Comparison of ENCODE assay signal across 1 cellular context in the genomic region with DNA sequence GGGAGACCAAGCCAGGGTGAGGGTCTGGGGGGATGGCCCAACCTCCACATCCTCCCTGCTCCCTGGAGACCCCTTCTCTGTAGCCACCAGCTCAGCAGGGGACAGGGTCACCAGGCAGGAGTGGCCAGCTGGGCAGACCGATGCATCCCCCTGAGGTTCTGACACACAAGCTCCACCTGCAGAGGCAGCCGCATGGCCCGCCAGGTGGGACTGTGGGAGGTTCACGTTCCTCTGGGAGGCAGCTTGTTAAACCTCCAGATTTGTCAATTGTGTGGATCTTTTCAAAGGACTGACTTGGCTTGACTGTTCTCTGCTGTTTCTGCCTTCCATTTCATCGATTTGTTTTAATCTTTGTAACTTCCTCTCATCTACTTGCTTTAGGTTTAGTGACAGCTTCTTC.
TF ChIP-seq lines count a peak whose summit lies in the region.

No MANE protein-coding gene starts in this region.

TF ChIP-seq in GM12878, 131 proteins besides CTCF, POLR2A, EP300 and RAD21:
- TF ChIP-seq NRF1 (conservative IDR thresholded peaks at IDR 0.05; ENCODE audit: low read depth, low read length) (no peak), NFYA (IDR thresholded peaks at IDR 0.05; ENCODE audit: borderline replicate concordance, low read depth, low read length) (no peak), ZNF622 (IDR thresholded peaks at IDR 0.05) (no peak), FOXM1 (IDR thresholded peaks at IDR 0.05; ENCODE audit: low read depth, low read length) (no peak), RBBP5 (conservative IDR thresholded peaks at IDR 0.05) (no peak), CBFB (IDR thresholded peaks at IDR 0.05; ENCODE audit: low read depth) (no peak), KDM1A (IDR thresholded peaks at IDR 0.05; ENCODE audit: borderline replicate concordance) (no peak), ETV6 (conservative IDR thresholded peaks at IDR 0.05 in 1 of 2, IDR thresholded peaks at IDR 0.05 in 1 of 2; ENCODE audit: borderline replicate concordance in 1 of 2, low read depth in 1 of 2) (no peak), RELA (IDR thresholded peaks at IDR 0.05; ENCODE audit: borderline replicate concordance, partially characterized antibody) (no peak), E4F1 (IDR thresholded peaks at IDR 0.05; ENCODE audit: borderline replicate concordance, partially characterized antibody) (no peak), SMAD1 (IDR thresholded peaks at IDR 0.05; ENCODE audit: low read depth, partially characterized antibody) (no peak), RAD51 (IDR thresholded peaks at IDR 0.05) (no peak), MYB (IDR thresholded peaks at IDR 0.05; ENCODE audit: borderline replicate concordance, low read depth, low read length) (no peak), SMARCA5 (IDR thresholded peaks at IDR 0.05) (no peak), CBX3 (IDR thresholded peaks at IDR 0.05; ENCODE audit: borderline replicate concordance, low read depth) (no peak)
- TF ChIP-seq, protein P1, sequence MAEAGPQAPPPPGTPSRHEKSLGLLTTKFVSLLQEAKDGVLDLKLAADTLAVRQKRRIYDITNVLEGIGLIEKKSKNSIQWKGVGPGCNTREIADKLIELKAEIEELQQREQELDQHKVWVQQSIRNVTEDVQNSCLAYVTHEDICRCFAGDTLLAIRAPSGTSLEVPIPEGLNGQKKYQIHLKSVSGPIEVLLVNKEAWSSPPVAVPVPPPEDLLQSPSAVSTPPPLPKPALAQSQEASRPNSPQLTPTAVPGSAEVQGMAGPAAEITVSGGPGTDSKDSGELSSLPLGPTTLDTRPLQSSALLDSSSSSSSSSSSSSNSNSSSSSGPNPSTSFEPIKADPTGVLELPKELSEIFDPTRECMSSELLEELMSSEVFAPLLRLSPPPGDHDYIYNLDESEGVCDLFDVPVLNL (IDR thresholded peaks at IDR 0.05; ENCODE audit: low read depth, low read length): no peak
- TF ChIP-seq, protein P2, sequence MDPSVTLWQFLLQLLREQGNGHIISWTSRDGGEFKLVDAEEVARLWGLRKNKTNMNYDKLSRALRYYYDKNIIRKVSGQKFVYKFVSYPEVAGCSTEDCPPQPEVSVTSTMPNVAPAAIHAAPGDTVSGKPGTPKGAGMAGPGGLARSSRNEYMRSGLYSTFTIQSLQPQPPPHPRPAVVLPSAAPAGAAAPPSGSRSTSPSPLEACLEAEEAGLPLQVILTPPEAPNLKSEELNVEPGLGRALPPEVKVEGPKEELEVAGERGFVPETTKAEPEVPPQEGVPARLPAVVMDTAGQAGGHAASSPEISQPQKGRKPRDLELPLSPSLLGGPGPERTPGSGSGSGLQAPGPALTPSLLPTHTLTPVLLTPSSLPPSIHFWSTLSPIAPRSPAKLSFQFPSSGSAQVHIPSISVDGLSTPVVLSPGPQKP (IDR thresholded peaks at IDR 0.05; ENCODE audit: low read depth, low read length): no peak
- TF ChIP-seq, protein P3, sequence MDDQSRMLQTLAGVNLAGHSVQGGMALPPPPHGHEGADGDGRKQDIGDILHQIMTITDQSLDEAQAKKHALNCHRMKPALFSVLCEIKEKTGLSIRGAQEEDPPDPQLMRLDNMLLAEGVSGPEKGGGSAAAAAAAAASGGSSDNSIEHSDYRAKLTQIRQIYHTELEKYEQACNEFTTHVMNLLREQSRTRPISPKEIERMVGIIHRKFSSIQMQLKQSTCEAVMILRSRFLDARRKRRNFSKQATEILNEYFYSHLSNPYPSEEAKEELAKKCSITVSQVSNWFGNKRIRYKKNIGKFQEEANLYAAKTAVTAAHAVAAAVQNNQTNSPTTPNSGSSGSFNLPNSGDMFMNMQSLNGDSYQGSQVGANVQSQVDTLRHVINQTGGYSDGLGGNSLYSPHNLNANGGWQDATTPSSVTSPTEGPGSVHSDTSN (IDR thresholded peaks at IDR 0.05; ENCODE audit: insufficient replicate concordance, low read depth, low read length): no peak
